27 cellular contexts compared by ENCODE assay signal in genomic region chr3:75218577-75218976, GRCh38.
"Had no signal": no experiment of that assay in that cellular context is flagged by ENCODE, and none has a peak within 500 bp of the region (broad histone marks: within the 10 kb centered on the region; RNA-seq: fewer than 3 reads in every experiment).

No MANE protein-coding gene starts in this region.

- H3K27ac Mint-ChIP-seq: activated CD4-positive, alpha-beta memory T cell treated with anti-CD3 and anti-CD28 coated beads for 36 hours; activated CD4-positive, alpha-beta T cell treated with anti-CD3 and anti-CD28 coated beads, Interleukin-2, amount 10 ng/mL, durations not matched to agents 7 days and 5 days; activated naive CD4-positive, alpha-beta T cell treated with anti-CD3 and anti-CD28 coated beads, Interleukin-2, amount 50 U/mL, for 72 hours; activated naive CD8-positive, alpha-beta T cell treated with anti-CD3 and anti-CD28 coated beads, Interleukin-2, amount 50 U/mL, for 24 hours; brain; T-helper 17 cell had no signal

- H3K4me3 Mint-ChIP-seq: activated CD4-positive, alpha-beta memory T cell treated with anti-CD3 and anti-CD28 coated beads for 36 hours; activated CD4-positive, alpha-beta T cell treated with anti-CD3 and anti-CD28 coated beads, Interleukin-2, amount 10 ng/mL, durations not matched to agents 7 days and 5 days; activated naive CD8-positive, alpha-beta T cell treated with anti-CD3 and anti-CD28 coated beads, Interleukin-2, amount 50 U/mL, for 24 hours; activated T-cell treated with anti-CD3 and anti-CD28 coated beads, Interleukin-2, amount 50 U/mL, for 4 hours; brain; central memory CD8-positive, alpha-beta T cell; T-helper 17 cell had no signal

- H3K9me3 Mint-ChIP-seq: activated CD4-positive, alpha-beta memory T cell treated with anti-CD3 and anti-CD28 coated beads for 36 hours; activated CD4-positive, alpha-beta T cell treated with anti-CD3 and anti-CD28 coated beads, Interleukin-2, amount 10 ng/mL, durations not matched to agents 7 days and 5 days; activated T-cell treated with anti-CD3 and anti-CD28 coated beads, Interleukin-2, amount 50 U/mL, for 4 hours had no signal

- H3K9me3 ChIP-seq: ascending aorta, Peyer's patch had no signal

- H3K4me2 ChIP-seq: KMS-11 had no signal

- H3K36me3 ChIP-seq: ascending aorta, Peyer's patch had no signal

- H3K27me3 Mint-ChIP-seq: activated CD4-positive, alpha-beta memory T cell treated with anti-CD3 and anti-CD28 coated beads for 36 hours; activated CD4-positive, alpha-beta T cell treated with anti-CD3 and anti-CD28 coated beads, Interleukin-2, amount 10 ng/mL, durations not matched to agents 7 days and 5 days; central memory CD8-positive, alpha-beta T cell had no signal

- H3K9ac ChIP-seq: KMS-11 had no signal

- H3K4me1 Mint-ChIP-seq: activated CD4-positive, alpha-beta T cell treated with anti-CD3 and anti-CD28 coated beads, Interleukin-2, amount 10 ng/mL, durations not matched to agents 7 days and 5 days; activated naive CD8-positive, alpha-beta T cell treated with anti-CD3 and anti-CD28 coated beads, Interleukin-2, amount 50 U/mL, for 24 hours; brain; central memory CD8-positive, alpha-beta T cell; T-helper 17 cell had no signal

- H3K36me3 Mint-ChIP-seq: activated CD4-positive, alpha-beta memory T cell treated with anti-CD3 and anti-CD28 coated beads for 36 hours; brain had no signal

- H3K27ac ChIP-seq: ascending aorta, KMS-11, Peyer's patch had no signal

- FAIRE-seq: TTC549 had no signal

- H3K27me3 ChIP-seq: ascending aorta, Peyer's patch had no signal

- H3K4me1 ChIP-seq: ascending aorta, Peyer's patch had no signal

- DNase-seq: activated CD4-positive, alpha-beta memory T cell treated with anti-CD3 and anti-CD28 coated beads for 36 hours; activated CD4-positive, alpha-beta T cell treated with anti-CD3 and anti-CD28 coated beads, Interleukin-2, amount 10 ng/mL, durations not matched to agents 7 days and 5 days; activated CD4-positive, CD25-positive, alpha-beta regulatory T cell; activated CD8-positive, alpha-beta memory T cell treated with anti-CD3 and anti-CD28 coated beads for 24 hours; activated effector memory CD4-positive, alpha-beta T cell treated with anti-CD3 and anti-CD28 coated beads, Interleukin-2, amount 50 U/mL, for 16 hours; activated naive CD4-positive, alpha-beta T cell treated with Interleukin-2 at 50 U/mL for 16 hours; activated naive CD8-positive, alpha-beta T cell treated with anti-CD3 and anti-CD28 coated beads, Interleukin-2, amount 50 U/mL, for 24 hours; activated T-cell treated with anti-CD3 and anti-CD28 coated beads, Interleukin-2, amount 50 U/mL, for 4 hours; amniotic stem cell; NCI-H1048; NCI-H146; NCI-H187 treated with DMSO at 0.1 percent for 48 hours; NCI-H2081 treated with DMSO at 0.1 percent for 48 hours; NCI-H446; NCI-H524 treated with DMSO at 0.1 percent for 48 hours; NCI-H774; OCI-M1; Peyer's patch; SHP77; T-helper 17 cell; T-helper 9 cell had no signal

- H3K4me3 ChIP-seq: ascending aorta, Peyer's patch had no signal
